Comparison of ENCODE assay signal across 21 cellular contexts in the genomic region with DNA sequence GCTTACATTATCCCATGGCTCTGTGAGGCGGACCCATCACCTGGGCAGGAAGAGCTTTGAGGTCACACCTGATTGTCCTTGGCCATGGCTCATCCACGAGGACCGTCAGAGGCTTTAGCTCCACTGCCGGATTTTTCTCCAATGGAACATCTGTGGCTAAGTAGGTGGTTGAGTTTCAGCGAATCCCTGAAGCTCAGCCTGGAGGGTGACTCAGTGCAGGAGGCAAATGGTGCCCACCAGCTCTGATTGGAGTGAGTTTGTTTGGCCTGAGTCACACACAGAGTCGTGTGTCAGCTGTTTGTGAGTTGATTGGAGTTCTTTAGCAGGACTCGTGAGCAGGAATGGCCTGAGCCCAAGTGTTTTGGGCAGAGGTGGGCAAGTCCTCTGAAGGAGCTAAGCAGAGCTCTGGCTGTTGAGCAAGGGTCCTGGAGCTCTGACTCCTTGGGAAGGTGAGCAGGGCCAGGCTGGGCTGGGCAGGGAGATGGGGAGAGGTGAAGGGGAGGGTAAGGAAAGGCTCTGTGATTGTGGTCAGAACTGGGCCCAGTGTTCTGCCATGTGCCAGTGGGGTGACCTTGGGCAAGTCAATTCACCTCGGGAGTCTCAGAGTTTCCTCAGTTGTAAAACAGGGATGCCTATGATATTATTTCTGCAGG. TPM values are rescaled to one million over a fixed set of nuclear protein-coding genes. Genes with fewer than 3 reads are reported as not detected.
DNase-seq lines count a peak whose midpoint lies in the region; ATAC-seq and TF ChIP-seq lines count a peak whose summit lies in the region.
"Had no signal": no experiment of that assay in that cellular context is flagged by ENCODE, and none has a peak within 500 bp of the region (broad histone marks: within the 10 kb centered on the region; RNA-seq: fewer than 3 reads in every experiment).

No MANE protein-coding gene starts in this region.

- H3K4me1 ChIP-seq in HCT116 (ENCODE audit: control insufficient read depth in 1 of 2, insufficient read depth in 2 of 2, low read length in 2 of 2) = peaks cover 11 to 39% of the 10 kb centered on the region in 2 experiments
- H3K4me1 ChIP-seq in foreskin keratinocyte = no peaks in the 10 kb centered on the region
- H3K4me1 ChIP-seq: SJCRH30 had no signal

- H3K9me2 ChIP-seq in HCT116 (ENCODE audit: insufficient read depth) = no peaks in the 10 kb centered on the region

- TF ChIP-seq RAD21 in HCT116 (IDR thresholded peaks at IDR 0.05; ENCODE audit: low read depth) = no peak

- no peaks in the 10 kb centered on the region for H4K20me1 ChIP-seq in HCT116 (ENCODE audit: insufficient read depth)

- no peak for TF ChIP-seq POLR2A in HCT116 (IDR thresholded peaks at IDR 0.05; ENCODE audit: borderline replicate concordance, extremely low read depth, insufficient read depth, insufficient read length)

- no peak overlapping the region for H3K27ac ChIP-seq in HCT116 (ENCODE audit: low read depth, low read length)
- H3K27ac ChIP-seq in foreskin keratinocyte = no peak overlapping the region
- H3K27ac ChIP-seq: SJCRH30, uterus had no signal

- H3K9me3 ChIP-seq in HCT116 (ENCODE audit: control insufficient read depth in 1 of 2, insufficient read depth in 1 of 2, low read depth in 1 of 2, low read length in 2 of 2) = no peaks in the 10 kb centered on the region
- H3K9me3 ChIP-seq: SJCRH30, uterus had no signal

- peak; percentile 46 for DNase-seq in ACHN
- DNase-seq in HCT116 (ENCODE audit: low read depth, low spot score) = no peak
- peak; percentile 29 for DNase-seq in SW480 (ENCODE audit: low spot score)
- peak in 1 of 2 donors; percentile 30 for DNase-seq in foreskin keratinocyte
- DNase-seq in NCI-H187 treated with DMSO at 0.1 percent for 48 hours (lab: John Stamatoyannopoulos, UW) = no peak
- DNase-seq in stimulated activated CD4-positive, alpha-beta T cell treated with anti-CD3 and anti-CD28 coated beads, Interleukin-4, amount 100 ng/mL, for 24 hours = no peak
- DNase-seq: activated B cell treated with CpG ODN at 0.5 μM for 24 hours; activated CD8-positive, alpha-beta memory T cell treated with anti-CD3 and anti-CD28 coated beads, Interleukin-2, amount 50 U/mL, for 4 hours; cortex of kidney; DND-41; foreskin melanocyte; GOT3; NCI-H1417 treated with DMSO at 0.1 percent for 48 hours; NCI-H526; stimulated activated CD4-positive, alpha-beta T cell treated with anti-CD3 and anti-CD28 coated beads, Interleukin-2, amount 100 ng/mL, for 48 hours; uterus had no signal

- intact Hi-C loops in HCT116 (cut with micrococcal nuclease) = no loop called here

- H3K4me2 ChIP-seq in HCT116 (ENCODE audit: low read length) = peak overlapping the region; percentile 89

- no peak overlapping the region for H3K4me3 ChIP-seq in HCT116 (replicated peaks in 1 of 2; ENCODE audit: low read depth in 1 of 2, low read length in 2 of 2)
- H3K4me3 ChIP-seq: SJCRH30, uterus had no signal

- H3K36me3 ChIP-seq in HCT116 (ENCODE audit: control insufficient read depth in 1 of 2, insufficient read depth in 2 of 2, low read length in 2 of 2) = no peaks in the 10 kb centered on the region
- H3K36me3 ChIP-seq: SJCRH30, uterus had no signal

- RAD21 ChIA-PET in HCT116 (lab: Charles Lee; ENCODE audit: low non-redundant PET in 1 of 2, low total read pairs in 2 of 2, uncharacterized antibody in 2 of 2, unreplicated experiment in 2 of 2) = no interaction called here

- H3K27me3 ChIP-seq in HCT116 (ENCODE audit: insufficient read depth, low read length) = peaks cover 5% of the 10 kb centered on the region; the same call in 1 of the 2 replicates
- peaks cover 74% of the 10 kb centered on the region for H3K27me3 ChIP-seq in foreskin keratinocyte
- H3K27me3 ChIP-seq: SJCRH30 had no signal

- peaks cover 17% of the 10 kb centered on the region; the same call in 1 of the 2 replicates for H3K79me2 ChIP-seq in HCT116 (ENCODE audit: insufficient read depth, low read length)

- no peak for ATAC-seq in HCT116
- ATAC-seq in foreskin keratinocyte = peak; percentile 55
- ATAC-seq in HG02884 (IDR thresholded peaks at IDR 0.05; ENCODE audit: unreplicated experiment) = no peak
- no peak for ATAC-seq in HG02623 (IDR thresholded peaks at IDR 0.05; ENCODE audit: unreplicated experiment)
- ATAC-seq: stimulated activated memory B cell treated with anti-CD40 and anti-IgM and Interleukin-4, amounts not matched to agents 10 μg/mL and 1 μg/mL and 100 μg/mL, for 72 hours had no signal

- BruUV-seq in HCT116 (replicated peaks; lab: Mats Ljungman, UMichigan) = TSS peak; percentile 62

- H3K9ac ChIP-seq in HCT116 (ENCODE audit: low read length) = no peak overlapping the region

- in situ Hi-C loops in ACHN (cut with HindIII; ENCODE audit: low pct_ligation_motif_present, low pct_unique_long_range_greater_than_20kb, low sequenced_read_pairs) = no loop called here

- POLR2A ChIA-PET in HCT116 (lab: Charles Lee) = no interaction called here

- no peak overlapping the region for H2AFZ ChIP-seq in HCT116 (ENCODE audit: low read depth, low read length, poor library complexity, severe bottlenecking)

- no peak for TF ChIP-seq CTCF in HCT116 (IDR thresholded peaks at IDR 0.05 in 2 of 3, conservative IDR thresholded peaks at IDR 0.05 in 1 of 3; ENCODE audit: borderline replicate concordance in 1 of 3, insufficient read depth in 1 of 3, low read depth in 2 of 3, low read length in 2 of 3)
- no peak for TF ChIP-seq CTCF in foreskin keratinocyte (conservative IDR thresholded peaks at IDR 0.05)

- CTCF ChIA-PET in HCT116 (lab: Charles Lee) = interaction anchor here (1.6 kb wide), 1 partner anchor 45 kb away, joined by 4 read pairs; no protein-coding TSS in a partner anchor

TF ChIP-seq in HCT116, 20 proteins besides CTCF, POLR2A, EP300 and RAD21:
- TF ChIP-seq FOSL1 (IDR thresholded peaks at IDR 0.05; ENCODE audit: low read depth) = no peak
- no peak for TF ChIP-seq SP1 (IDR thresholded peaks at IDR 0.05; ENCODE audit: low read depth)
- no peak for TF ChIP-seq SIN3A (IDR thresholded peaks at IDR 0.05; ENCODE audit: low read depth)
- no peak for TF ChIP-seq JUND (IDR thresholded peaks at IDR 0.05)

RNA-seq across cellular contexts. Expression of a gene that starts 2.0 kb away (rescaled TPM):
- total RNA-seq in HCT116 (2021; ENCODE audit: unreplicated experiment) (10.5 TPM), foreskin keratinocyte (0.03 and 0.07 TPM in 2 replicates)
- polyA plus RNA-seq in HCT116 (2012) = 9.6 and 11.0 TPM in 2 replicates
- polyA plus RNA-seq in foreskin keratinocyte = 0.01 and 0.02 TPM in 2 replicates
- total RNA-seq: activated B cell treated with CpG ODN at 0.5 μM for 24 hours, SJCRH30 had no signal

RNA-seq across cellular contexts. Expression of a gene that starts 40.0 kb away (rescaled TPM):
- total RNA-seq in HCT116 (2021; ENCODE audit: unreplicated experiment) = 0.57 TPM
- 0.10 and 0.27 TPM in 2 replicates for polyA plus RNA-seq in HCT116 (2012)
- total RNA-seq in foreskin keratinocyte = not detected in 2 replicates
- not detected in 2 replicates for polyA plus RNA-seq in foreskin keratinocyte
- total RNA-seq: activated B cell treated with CpG ODN at 0.5 μM for 24 hours, SJCRH30, uterus had no signal
- polyA plus RNA-seq: keratinocyte had no signal

RNA-seq across cellular contexts. Expression of a gene that starts 57.9 kb away (rescaled TPM):
- total RNA-seq in HCT116 (2021; ENCODE audit: unreplicated experiment) (13.0 TPM), foreskin keratinocyte (1.8 and 1.9 TPM in 2 replicates)
- 5.2 and 5.8 TPM in 2 replicates for polyA plus RNA-seq in HCT116 (2012)
- polyA plus RNA-seq in foreskin keratinocyte = 1.5 and 1.7 TPM in 2 replicates

Comparison
In these comparisons a context has a peak if more than half of its experiments do, and no peak if none do; other contexts are left out.
1. DNase-seq: peak in ACHN (single experiment) and SW480 (single experiment); none in HCT116 (single experiment), NCI-H187 treated with DMSO at 0.1 percent for 48 hours (single experiment) and stimulated activated CD4-positive, alpha-beta T cell treated with anti-CD3 and anti-CD28 coated beads, Interleukin-4, amount 100 ng/mL, for 24 hours (single experiment).
2. RNA of a gene that starts 2.0 kb away (total RNA-seq): 10.5 TPM in HCT116 (single experiment); 0.03 to 0.07 TPM in foreskin keratinocyte; every median in the first group is over 10 times any median in the second.